Comparison of ENCODE assay signal across 7 cellular contexts in genomic region chr5:35617435-35618296, GRCh38. TPM values are rescaled to one million over a fixed set of nuclear protein-coding genes. Genes with fewer than 3 reads are reported as not detected.
A peak's percentile ranks its signal among the peaks of the same experiment; 100 is the strongest.
DNase-seq lines count a peak whose midpoint lies in the region; ATAC-seq and FAIRE-seq lines count a peak whose summit lies in the region.

Gene SPEF2, plus strand, starts transcription at chr5:35617863. Its CDS starts 135 bp downstream, at chr5:35617998.

- peak within 1 kb of the TSS; percentile 88 for H3K56ac ChIP-seq in mesendoderm (ENCODE audit: low read length)

- peak within 1 kb of the TSS; percentile 93 for H3K4me2 ChIP-seq in mesendoderm (ENCODE audit: low read length)

- H3K9ac ChIP-seq in mesendoderm (ENCODE audit: low read length): peak within 1 kb of the TSS; percentile 71

- H3K18ac ChIP-seq in mesendoderm (ENCODE audit: low read length): no peak within 1 kb of the TSS

- H4K8ac ChIP-seq in mesendoderm (ENCODE audit: low read depth, low read length): no peak within 1 kb of the TSS

- ATAC-seq in GM18511 (IDR thresholded peaks at IDR 0.05; ENCODE audit: unreplicated experiment) (peak; percentile 94), HG03139 (IDR thresholded peaks at IDR 0.05; ENCODE audit: unreplicated experiment) (peak; percentile 89)
- ATAC-seq in activated CD8-positive, alpha-beta memory T cell treated with anti-CD3 and anti-CD28 coated beads, Interleukin-2, amount 10 ng/mL, durations not matched to agents 7 days and 5 days: peak; percentile 94

- no CpG with 5 or more reads among the region's 54 CpGs for WGBS in mesendoderm (ENCODE audit: extremely low coverage, insufficient coverage, low lambda C conversion rate)

- H3K79me1 ChIP-seq in mesendoderm (ENCODE audit: low read length): no peaks in the 10 kb centered on the region

- H3K36me3 ChIP-seq in mesendoderm (ENCODE audit: control insufficient read depth, insufficient read depth, low read length): no peaks in the 10 kb centered on the region

- no peak within 1 kb of the TSS for H3K4ac ChIP-seq in mesendoderm (ENCODE audit: low read depth, low read length)

- FAIRE-seq in endometrium (lab: Jason Lieb, UNC): peak; percentile 71

- no peak within 1 kb of the TSS for H4K5ac ChIP-seq in mesendoderm (ENCODE audit: low read length)

- DNase-seq in NCI-H748 treated with DMSO at 0.1 percent for 48 hours (lab: John Stamatoyannopoulos, UW): peak; percentile 97
- peak; percentile 91 for DNase-seq in activated CD8-positive, alpha-beta memory T cell treated with anti-CD3 and anti-CD28 coated beads, Interleukin-2, amount 10 ng/mL, durations not matched to agents 7 days and 5 days
- DNase-seq in mesendoderm: peak; percentile 97
- peak; percentile 49 for DNase-seq in stimulated activated CD8-positive, alpha-beta memory T cell treated with anti-CD3 and anti-CD28 coated beads, Interleukin-12 subunit alpha, Interleukin-12 subunit beta, amount 100 ng/mL, for 24 hours (ENCODE audit: extremely low read depth)

- H2BK120ac ChIP-seq in mesendoderm (ENCODE audit: low read depth, low read length): no peak within 1 kb of the TSS

- peaks cover 35% of the 10 kb centered on the region for H3K36me3 Mint-ChIP-seq in activated CD8-positive, alpha-beta memory T cell treated with anti-CD3 and anti-CD28 coated beads, Interleukin-2, amount 10 ng/mL, durations not matched to agents 7 days and 5 days

- peak within 1 kb of the TSS; percentile 99 for H3K27ac Mint-ChIP-seq in activated CD8-positive, alpha-beta memory T cell treated with anti-CD3 and anti-CD28 coated beads, Interleukin-2, amount 10 ng/mL, durations not matched to agents 7 days and 5 days

- no peaks in the 10 kb centered on the region for H3K4me1 ChIP-seq in mesendoderm (ENCODE audit: control insufficient read depth, low read depth, low read length)

- H3K4me3 Mint-ChIP-seq in activated CD8-positive, alpha-beta memory T cell treated with anti-CD3 and anti-CD28 coated beads, Interleukin-2, amount 10 ng/mL, durations not matched to agents 7 days and 5 days: peak within 1 kb of the TSS; percentile 84

- no peak within 1 kb of the TSS for H3K23ac ChIP-seq in mesendoderm (ENCODE audit: low read length)

- no peaks in the 10 kb centered on the region for H3K27me3 Mint-ChIP-seq in activated CD8-positive, alpha-beta memory T cell treated with anti-CD3 and anti-CD28 coated beads, Interleukin-2, amount 10 ng/mL, durations not matched to agents 7 days and 5 days

- H3K4me1 Mint-ChIP-seq in activated CD8-positive, alpha-beta memory T cell treated with anti-CD3 and anti-CD28 coated beads, Interleukin-2, amount 10 ng/mL, durations not matched to agents 7 days and 5 days: peaks cover 47% of the 10 kb centered on the region

- no peak within 1 kb of the TSS for H3K27ac ChIP-seq in mesendoderm (ENCODE audit: low read depth, low read length)

- H3K27me3 ChIP-seq in mesendoderm (ENCODE audit: insufficient read depth, low read length, poor library complexity): no peaks in the 10 kb centered on the region

- CTCF ChIA-PET in activated CD8-positive, alpha-beta memory T cell treated with anti-CD3 and anti-CD28 coated beads, Interleukin-2, amount 10 ng/mL, durations not matched to agents 7 days and 5 days (lab: Charles Lee): interaction anchor here (0.6 to 7.1 kb wide), 30 partner anchors 8 to 1581 kb away, joined by 3 to 71 read pairs (median 4); partner anchors contain the start of gene IL7R

- peaks cover 18% of the 10 kb centered on the region for H3K9me3 Mint-ChIP-seq in activated CD8-positive, alpha-beta memory T cell treated with anti-CD3 and anti-CD28 coated beads, Interleukin-2, amount 10 ng/mL, durations not matched to agents 7 days and 5 days (ENCODE audit: low read depth)

- H2BK15ac ChIP-seq in mesendoderm (replicated peaks; ENCODE audit: low read depth): no peak within 1 kb of the TSS

- no peak within 1 kb of the TSS for H2BK5ac ChIP-seq in mesendoderm (ENCODE audit: low read length)

- no peaks in the 10 kb centered on the region for H3K79me2 ChIP-seq in mesendoderm (ENCODE audit: control insufficient read depth, insufficient read depth, low read length)

- H2AK5ac ChIP-seq in mesendoderm (ENCODE audit: low read length): no peak within 1 kb of the TSS

- peak within 1 kb of the TSS; percentile 83 for H3K4me3 ChIP-seq in mesendoderm (ENCODE audit: low read length)

RNA-seq across cellular contexts. Expression of gene SPEF2, which starts in this region (rescaled TPM):
- total RNA-seq in activated CD8-positive, alpha-beta memory T cell treated with anti-CD3 and anti-CD28 coated beads, Interleukin-2, amount 10 ng/mL, durations not matched to agents 7 days and 5 days: 10 to 100 TPM in 1 of 2 experiments, 1 to 10 TPM in 1; 5.6 to 14.1 TPM
- 0.34 TPM for polyA plus RNA-seq in mesendoderm (2013, experiment 1 of 2)
- 0.36 TPM for polyA plus RNA-seq in mesendoderm (2013, experiment 2 of 2)
